22 cellular contexts compared by ENCODE assay signal in genomic region chr5:79772651-79773050, GRCh38.
"Had no signal": no experiment of that assay in that cellular context is flagged by ENCODE, and none has a peak within 500 bp of the region (broad histone marks: within the 10 kb centered on the region; RNA-seq: fewer than 3 reads in every experiment).

No MANE protein-coding gene starts in this region.

- H3K4me3 ChIP-seq: colonic mucosa, esophagus squamous epithelium, left lung, prostate gland, sigmoid colon, stomach, thyroid gland, vagina had no signal

- ATAC-seq: left lung; naive thymus-derived CD4-positive, alpha-beta T cell; right cardiac atrium; stimulated activated effector memory CD8-positive, alpha-beta T cell treated with anti-CD3 and anti-CD28 coated beads, Interleukin-12 subunit alpha, Interleukin-12 subunit beta, amount 100 ng/mL, for 72 hours had no signal

- H3K27me3 ChIP-seq: colonic mucosa, esophagus squamous epithelium, left lung, sigmoid colon, stomach, thyroid gland, vagina had no signal

- H3K36me3 ChIP-seq: colonic mucosa, esophagus squamous epithelium, left lung, prostate gland, thyroid gland had no signal

- DNase-seq: colonic mucosa; effector CD8-positive, alpha-beta T cell; erythroblast; esophagus squamous epithelium; head of caudate nucleus; left lung; mesendoderm; midbrain; naive thymus-derived CD4-positive, alpha-beta T cell; nephron progenitor cell; nucleus accumbens; right cardiac atrium; sigmoid colon; stimulated activated CD4-positive, alpha-beta T cell treated with anti-CD3 and anti-CD28 coated beads, Interleukin-2, amount 100 ng/mL, for 24 hours; stimulated activated CD4-positive, alpha-beta T cell treated with anti-CD3 and anti-CD28 coated beads, Interleukin-4, amount 100 ng/mL, for 24 hours; stimulated activated naive CD4-positive, alpha-beta T cell treated with Interleukin-2 at 50 U/mL for 16 hours; stomach; thyroid gland; trophoblast cell had no signal

- H3K27ac ChIP-seq: colonic mucosa, esophagus squamous epithelium, left lung, prostate gland, sigmoid colon, stomach, thyroid gland, vagina had no signal
